ENCODE assay signal across 8 cellular contexts in the genomic region with DNA sequence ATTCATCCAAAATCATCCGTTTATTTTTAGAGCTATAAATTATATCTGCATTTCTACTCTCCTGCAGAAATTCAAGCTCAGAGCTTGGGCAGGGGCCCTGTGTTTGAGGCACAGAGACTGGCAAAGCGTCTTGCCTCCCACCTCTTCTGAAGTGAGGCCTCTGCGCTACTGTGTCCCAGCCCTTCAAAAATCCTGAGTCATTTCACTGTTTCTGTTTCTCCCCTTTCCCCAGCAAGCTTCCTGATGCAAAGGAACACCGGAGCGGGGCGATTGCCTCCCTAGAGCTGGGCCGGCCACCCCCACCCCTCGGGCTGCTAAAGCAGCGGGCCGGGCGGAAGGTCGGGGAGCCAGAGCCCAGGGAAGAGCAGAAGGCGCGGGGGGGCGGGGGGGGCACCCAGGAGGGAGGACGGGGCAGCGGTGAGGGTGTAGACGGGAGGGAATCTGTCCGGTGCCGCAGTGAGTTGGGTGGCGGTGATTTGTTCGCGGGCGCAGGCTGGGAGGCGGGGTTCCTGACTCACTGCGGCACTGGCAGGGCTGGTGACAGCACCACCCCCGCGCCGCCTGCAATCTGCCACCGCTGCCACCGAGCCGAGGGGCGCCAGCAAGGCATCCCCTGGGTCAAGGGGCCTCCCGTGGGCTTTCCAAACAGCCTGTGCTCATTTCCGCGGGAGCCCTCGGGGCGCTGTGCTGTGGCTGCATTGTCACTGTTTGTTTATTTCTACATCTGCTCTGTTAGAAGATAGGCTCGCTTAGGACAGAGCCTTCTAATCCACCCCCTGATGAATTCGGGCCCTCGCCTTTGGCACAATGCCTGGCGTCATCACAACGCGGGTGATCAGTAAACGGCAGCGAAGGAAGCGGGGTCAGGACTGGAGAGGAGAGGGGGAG. TPM values are rescaled to one million over a fixed set of nuclear protein-coding genes. Genes with fewer than 3 reads are reported as not detected.
DNase-seq lines count a peak whose midpoint lies in the region; ATAC-seq and TF ChIP-seq lines count a peak whose summit lies in the region.

No MANE protein-coding gene starts in this region.

- no peak for TF ChIP-seq POLR2A in gastrocnemius medialis (IDR thresholded peaks at IDR 0.05)

- H3K27ac ChIP-seq in gastrocnemius medialis, result no peak overlapping the region

- DNase-seq in Right ventricle myocardium inferior (ENCODE audit: missing footprints) (peak; percentile 69), cardiac septum (ENCODE audit: low spot score) (no peak), NT2/D1 (ENCODE audit: low read depth, low spot score) (no peak), astrocyte of the cerebellum (ENCODE audit: low read depth) (no peak), gastrocnemius medialis (no peak), DMS114 treated with DMSO at 0.1 percent for 48 hours (lab: John Stamatoyannopoulos, UW; ENCODE audit: unreplicated experiment) (no peak)
- DNase-seq in effector CD8-positive, alpha-beta T cell (lab: John Stamatoyannopoulos, UW), result no peak

- H3K27me3 ChIP-seq in NT2/D1 (ENCODE audit: insufficient read depth, insufficient read length) (peaks cover 15% of the 10 kb centered on the region), gastrocnemius medialis (peaks cover 5 to 13% (median 12%) of the 10 kb centered on the region in 3 donors)

- no peak for ATAC-seq in Right ventricle myocardium inferior
- no peak for ATAC-seq in gastrocnemius medialis

- peak overlapping the region; percentile 42 for H3K9ac ChIP-seq in NT2/D1 (ENCODE audit: insufficient read length, low read depth)

- no peak for TF ChIP-seq CTCF in astrocyte of the cerebellum (IDR thresholded peaks at IDR 0.05; ENCODE audit: low read depth, low read length, missing control alignments)
- no peak for TF ChIP-seq CTCF in gastrocnemius medialis (IDR thresholded peaks at IDR 0.05 in 4 of 5, conservative IDR thresholded peaks at IDR 0.05 in 1 of 5)

- H3K9me3 ChIP-seq in NT2/D1 (ENCODE audit: insufficient read depth, low read length), result no peaks in the 10 kb centered on the region
- H3K9me3 ChIP-seq in iPS-18c (ENCODE audit: control insufficient read depth, insufficient read depth, low read length), result no peaks in the 10 kb centered on the region
- H3K9me3 ChIP-seq in gastrocnemius medialis, result no peaks in the 10 kb centered on the region

- intact Hi-C loops in Right ventricle myocardium inferior (cut with DNase I), result no loop called here
- intact Hi-C loops in cardiac septum (cut with DNase I), result no loop called here
- intact Hi-C loops in gastrocnemius medialis (cut with DNase I; ENCODE audit: low total_unique reads), result no loop called here

- H3K4me1 ChIP-seq in NT2/D1 (ENCODE audit: insufficient read depth, insufficient read length), result no peaks in the 10 kb centered on the region
- H3K4me1 ChIP-seq in gastrocnemius medialis, result no peaks in the 10 kb centered on the region

- H3K4me3 ChIP-seq in NT2/D1 (ENCODE audit: insufficient read length, low read depth), result peak overlapping the region; percentile 27
- H3K4me3 ChIP-seq in astrocyte of the cerebellum (ENCODE audit: low read depth, low read length), result peak overlapping the region; percentile 38
- H3K4me3 ChIP-seq in iPS-18c (ENCODE audit: insufficient read depth, low read depth, low read length), result peak overlapping the region; percentile 50
- peak overlapping the region in 3 of 4 donors; percentile 3 to 43 (median 34) for H3K4me3 ChIP-seq in gastrocnemius medialis

- H3K36me3 ChIP-seq in NT2/D1 (ENCODE audit: insufficient read depth, insufficient read length, low read length) (no peaks in the 10 kb centered on the region), gastrocnemius medialis (no peaks in the 10 kb centered on the region)

- in situ Hi-C loops in astrocyte of the cerebellum (cut with HindIII; ENCODE audit: low sequenced_read_pairs) (loop anchor here (5.0 kb wide), 1 partner anchor 40 kb away; no protein-coding TSS in a partner anchor), gastrocnemius medialis (cut with MboI; ENCODE audit: low sequenced_read_pairs in 4 of 4) (no loop called here)

RNA-seq across cellular contexts. Expression of gene SNAP25, which starts 46.5 kb away (rescaled TPM):
- not detected for total RNA-seq in Right ventricle myocardium inferior
- total RNA-seq in cardiac septum, result 1.2 TPM
- under 1 TPM in 1 of 4 donors, not detected in 3; 0.23 TPM for total RNA-seq in gastrocnemius medialis
